ENCODE assay signal across 8 cellular contexts in the genomic region with DNA sequence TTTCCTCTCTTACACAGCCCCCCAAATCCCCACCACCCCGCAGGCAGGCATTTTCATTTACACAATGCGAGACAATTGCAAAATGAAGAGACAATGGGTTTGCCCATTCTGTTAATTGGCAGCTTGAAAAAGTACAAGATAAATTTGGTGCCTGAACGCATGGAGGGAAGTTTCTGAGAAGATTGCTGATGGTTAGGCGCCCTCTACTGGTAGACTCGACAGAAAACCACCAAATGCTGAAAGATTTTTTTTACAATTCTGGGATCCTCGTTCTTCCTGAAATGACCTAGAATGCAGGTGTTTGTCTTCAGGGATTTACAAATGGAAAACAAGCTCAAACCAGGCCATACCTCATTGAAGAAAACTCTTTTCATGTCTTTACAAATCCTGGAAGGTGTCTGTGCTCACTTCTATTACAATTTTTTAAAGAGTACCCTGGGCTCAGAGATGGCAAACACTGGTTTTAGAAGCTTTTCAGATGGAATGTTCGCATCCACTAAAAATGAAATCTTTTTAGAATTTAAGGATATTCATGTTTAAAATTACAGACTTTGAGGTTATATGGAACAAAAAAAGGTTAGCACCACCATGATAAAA.
DNase-seq lines count a peak whose midpoint lies in the region; ATAC-seq, FAIRE-seq and TF ChIP-seq lines count a peak whose summit lies in the region.

No MANE protein-coding gene starts in this region.

- no peaks in the 10 kb centered on the region for H3K9me3 ChIP-seq in endothelial cell of umbilical vein (replicated peaks; ENCODE audit: control insufficient read depth, insufficient read depth, low read length)

- H3K4me1 Mint-ChIP-seq in natural killer cell, result no peaks in the 10 kb centered on the region

- no peaks in the 10 kb centered on the region for H3K9me3 Mint-ChIP-seq in natural killer cell

- no peaks in the 10 kb centered on the region for H3K79me2 ChIP-seq in endothelial cell of umbilical vein (ENCODE audit: control insufficient read depth, insufficient read depth, low read length)

- no peaks in the 10 kb centered on the region for H3K9me1 ChIP-seq in endothelial cell of umbilical vein (replicated peaks; ENCODE audit: control insufficient read depth, extremely low read depth, insufficient read depth, low read length)

- POLR2A ChIA-PET in AG04449 (lab: Yijun Ruan, JAX), result no interaction called here
- POLR2A ChIA-PET in endothelial cell of umbilical vein (lab: Charles Lee), result no interaction called here

- no peak for TF ChIP-seq POLR2A in endothelial cell of umbilical vein (IDR thresholded peaks at IDR 0.05; ENCODE audit: low read depth, low read length)

- no peak overlapping the region for H3K4me3 ChIP-seq in AG04449 (ENCODE audit: low read depth, low read length)
- no peak overlapping the region for H3K4me3 ChIP-seq in endothelial cell of umbilical vein (replicated peaks in 1 of 3; ENCODE audit: insufficient read depth in 1 of 3, low read depth in 1 of 3, low read length in 3 of 3)

- CTCF ChIA-PET in AG04449 (lab: Yijun Ruan, JAX) (interaction anchor here (0.6 to 4.7 kb wide), 75 partner anchors 12 to 1897 kb away, joined by 3 to 70 read pairs (median 4); partner anchors contain the start of genes HS3ST3A1 and HS3ST3B1), endothelial cell of umbilical vein (lab: Charles Lee) (interaction anchor here (1.2 to 1.5 kb wide), 7 partner anchors 11 to 1908 kb away, joined by 3 to 9 read pairs (median 7); partner anchors contain the start of gene ELAC2)

- no peaks in the 10 kb centered on the region for H3K27me3 ChIP-seq in endothelial cell of umbilical vein (ENCODE audit: control insufficient read depth in 2 of 2, insufficient read depth in 2 of 2, low read length in 2 of 2)

- H3K9ac ChIP-seq in endothelial cell of umbilical vein (replicated peaks; ENCODE audit: extremely low read depth, insufficient read depth, low read length), result no peak overlapping the region

- ATAC-seq in natural killer cell (peak in 1 of 3 donors; percentile 50), HG03354 (IDR thresholded peaks at IDR 0.05; ENCODE audit: poor library complexity, severe bottlenecking, unreplicated experiment) (no peak)

- intact Hi-C loops in endothelial cell of umbilical vein (cut with micrococcal nuclease) (loop anchor here (1.0 to 10.0 kb wide), 4 partner anchors 622 to 1894 kb away; partner anchors contain the start of gene HS3ST3B1), natural killer cell (cut with micrococcal nuclease) (loop anchor here (1.0 to 10.0 kb wide), 5 partner anchors 619 to 1894 kb away; no protein-coding TSS in a partner anchor)

- no peaks in the 10 kb centered on the region for H4K20me1 ChIP-seq in endothelial cell of umbilical vein (replicated peaks; ENCODE audit: control insufficient read depth, extremely low read depth, insufficient read depth, low read length)

- no peaks in the 10 kb centered on the region for H3K36me3 Mint-ChIP-seq in natural killer cell

- H3K4me3 Mint-ChIP-seq in natural killer cell, result no peak overlapping the region

- no peak for DNase-seq in AG04449 (ENCODE audit: low read depth, low spot score)
- DNase-seq in GM19239 (ENCODE audit: insufficient read length, low spot score), result peak; percentile 16
- peak; percentile 47 for DNase-seq in NCI-H82 treated with DMSO at 0.1 percent for 48 hours (lab: John Stamatoyannopoulos, UW; ENCODE audit: unreplicated experiment)
- DNase-seq in activated CD8-positive, alpha-beta memory T cell treated with anti-CD3 and anti-CD28 coated beads for 48 hours (ENCODE audit: low read depth in 2 of 3, low spot score in 2 of 3), result peak in 2 of 3 experiments; percentile 1 to 16
- peak; percentile 38 for DNase-seq in endothelial cell of umbilical vein (ENCODE audit: low read depth, low spot score)
- DNase-seq in natural killer cell, result peak; percentile 18
- peak; percentile 59 for DNase-seq in stromal cell of bone marrow (ENCODE audit: low read depth)

- no peak overlapping the region for H2AFZ ChIP-seq in endothelial cell of umbilical vein (ENCODE audit: low read depth, low read length)

- TF ChIP-seq CTCF in AG04449 (IDR thresholded peaks at IDR 0.05; ENCODE audit: insufficient read depth, low read length, missing control alignments) (peak; percentile 62), endothelial cell of umbilical vein (IDR thresholded peaks at IDR 0.05; ENCODE audit: extremely low read depth in 1 of 2, insufficient read depth in 1 of 2, low read depth in 1 of 2, low read length in 2 of 2) (peak; percentile 50 to 69), natural killer cell (IDR thresholded peaks at IDR 0.05) (peak; percentile 82)

- H3K4me1 ChIP-seq in endothelial cell of umbilical vein (ENCODE audit: control insufficient read depth, extremely low read depth, insufficient read depth, low read length), result no peaks in the 10 kb centered on the region

- H3K27me3 Mint-ChIP-seq in natural killer cell (ENCODE audit: low read depth in 2 of 2), result peaks cover 7 to 14% of the 10 kb centered on the region in 2 donors

- no TSS peak for BruUV-seq in endothelial cell of umbilical vein (replicated peaks; lab: Mats Ljungman, UMichigan)

- dilution Hi-C loops in endothelial cell of umbilical vein (cut with MboI; ENCODE audit: extremely low pct_ligation_motif_present, low sequenced_read_pairs), result no loop called here

- H3K36me3 ChIP-seq in endothelial cell of umbilical vein (ENCODE audit: control insufficient read depth in 2 of 2, extremely low read depth in 1 of 2, insufficient read depth in 2 of 2, low read length in 2 of 2), result no peaks in the 10 kb centered on the region

- H3K27ac ChIP-seq in endothelial cell of umbilical vein (ENCODE audit: insufficient read depth, low read depth, low read length), result no peak overlapping the region

- FAIRE-seq in GM19239 (lab: Jason Lieb, UNC), result peak; percentile 86
- FAIRE-seq in endothelial cell of umbilical vein (lab: Jason Lieb, UNC), result peak; percentile 82

- no peak overlapping the region for H3K27ac Mint-ChIP-seq in natural killer cell

- H3K4me2 ChIP-seq in endothelial cell of umbilical vein (ENCODE audit: insufficient read depth, low read length), result no peak overlapping the region

TF ChIP-seq in endothelial cell of umbilical vein, 7 proteins besides CTCF, POLR2A, EP300 and RAD21:
- TF ChIP-seq MAX (IDR thresholded peaks at IDR 0.05; ENCODE audit: insufficient read depth, insufficient read length), result no peak
- TF ChIP-seq EZH2 (IDR thresholded peaks at IDR 0.05; ENCODE audit: borderline replicate concordance, low read depth, low read length, severe bottlenecking), result no peak
- TF ChIP-seq POLR2AphosphoS5 (IDR thresholded peaks at IDR 0.05; ENCODE audit: insufficient read depth, low read depth, low read length), result no peak
- TF ChIP-seq JUN (IDR thresholded peaks at IDR 0.05; ENCODE audit: borderline replicate concordance, insufficient read depth, insufficient read length, low read depth), result no peak
- TF ChIP-seq GATA2 (IDR thresholded peaks at IDR 0.05; ENCODE audit: insufficient read depth, insufficient read length, low read depth, low read length), result no peak
- no peak for TF ChIP-seq MYC (IDR thresholded peaks at IDR 0.05; ENCODE audit: low read depth, low read length)
- TF ChIP-seq FOS (IDR thresholded peaks at IDR 0.05; ENCODE audit: borderline replicate concordance, insufficient read depth, low read length), result no peak
TF ChIP-seq in endothelial cell of umbilical vein: peak in this region for 0.
